In the genomic region with DNA sequence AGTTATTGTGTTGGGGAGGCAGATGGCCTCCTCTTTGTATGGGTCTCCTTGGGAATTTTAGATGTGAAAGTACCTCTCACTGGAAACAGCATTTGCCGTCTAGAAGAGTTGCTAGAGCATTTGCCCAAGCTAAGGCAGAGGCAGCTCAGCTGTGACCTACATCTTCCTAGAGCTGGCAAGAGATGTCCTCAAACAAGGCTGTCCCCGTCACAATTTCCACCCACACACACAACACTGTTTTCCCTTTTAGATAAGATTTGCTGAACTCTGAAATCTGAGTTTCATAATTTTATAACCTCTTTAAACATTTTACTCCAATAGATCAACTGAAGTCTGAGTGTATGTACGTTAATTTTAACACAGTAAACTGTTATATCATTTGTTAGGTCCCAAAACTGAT, we compare ENCODE assay signal across 20 cellular contexts.
DNase-seq lines count a peak whose midpoint lies in the region; ATAC-seq and TF ChIP-seq lines count a peak whose summit lies in the region.
"Had no signal": no experiment of that assay in that cellular context is flagged by ENCODE, and none has a peak within 500 bp of the region (broad histone marks: within the 10 kb centered on the region; RNA-seq: fewer than 3 reads in every experiment).

No MANE protein-coding gene starts in this region.

- H3K27ac ChIP-seq in left ventricle myocardium inferior (replicated peaks) = peak overlapping the region; percentile 44
- H3K27ac ChIP-seq in CD8-positive, alpha-beta T cell (ENCODE audit: low read depth, low read length) = no peak overlapping the region
- H3K27ac ChIP-seq: BLaER1 had no signal

- POLR2A ChIA-PET in CD8-positive, alpha-beta T cell (lab: Charles Lee) = interaction anchor here (1.2 kb wide), 1 partner anchor 14 kb away, joined by 3 read pairs; no protein-coding TSS in a partner anchor

- H3K4me3 Mint-ChIP-seq in CD8-positive, alpha-beta T cell = no peak overlapping the region
- H3K4me3 Mint-ChIP-seq in effector memory CD8-positive, alpha-beta T cell = no peak overlapping the region
- H3K4me3 Mint-ChIP-seq: CD4-positive, alpha-beta T cell; H9; HFFc6 had no signal

- intact Hi-C loops in left ventricle myocardium inferior (cut with micrococcal nuclease) = no loop called here
- intact Hi-C loops in CD8-positive, alpha-beta T cell (cut with DNase I, micrococcal nuclease) = no loop called here

- H3K4me1 ChIP-seq in left ventricle myocardium inferior = no peaks in the 10 kb centered on the region
- H3K4me1 ChIP-seq in CD8-positive, alpha-beta T cell (ENCODE audit: insufficient read depth, low read length) = no peaks in the 10 kb centered on the region

- no peaks in the 10 kb centered on the region for H3K4me1 Mint-ChIP-seq in CD8-positive, alpha-beta T cell (ENCODE audit: low read depth)
- no peaks in the 10 kb centered on the region for H3K4me1 Mint-ChIP-seq in effector memory CD8-positive, alpha-beta T cell (ENCODE audit: low read depth in 2 of 2)

- H3K9me3 ChIP-seq in left ventricle myocardium inferior (replicated peaks) = no peaks in the 10 kb centered on the region
- H3K9me3 ChIP-seq in CD8-positive, alpha-beta T cell (ENCODE audit: low read length) = no peaks in the 10 kb centered on the region
- H3K9me3 ChIP-seq: BLaER1, MG63 had no signal

- DNase-seq in cerebellum (ENCODE audit: low spot score) (peak; percentile 36), left ventricle myocardium inferior (no peak), middle frontal gyrus (ENCODE audit: extremely low spot score, low spot score) (peak; percentile 19), SW 1271 (lab: John Stamatoyannopoulos, UW) (no peak)
- DNase-seq in CD8-positive, alpha-beta T cell = no peak
- DNase-seq in effector memory CD8-positive, alpha-beta T cell = no peak
- DNase-seq: CD4-positive, alpha-beta T cell; DND-41; H9; HFFc6; MG63; NCI-H1417 treated with DMSO at 0.1 percent for 48 hours; NCI-H187 treated with DMSO at 0.1 percent for 48 hours; NCI-H2107; NCI-H446 treated with DMSO at 0.1 percent for 48 hours; NCI-H526 treated with DMSO at 0.1 percent for 48 hours; SHP77 had no signal

- H3K27me3 Mint-ChIP-seq in CD8-positive, alpha-beta T cell (ENCODE audit: low read depth) = peaks cover 5% of the 10 kb centered on the region
- H3K27me3 Mint-ChIP-seq in effector memory CD8-positive, alpha-beta T cell = no peaks in the 10 kb centered on the region
- H3K27me3 Mint-ChIP-seq: CD4-positive, alpha-beta T cell had no signal

- no peak for TF ChIP-seq CTCF in left ventricle myocardium inferior (IDR thresholded peaks at IDR 0.05; ENCODE audit: borderline replicate concordance)
- no peak for TF ChIP-seq CTCF in CD8-positive, alpha-beta T cell (IDR thresholded peaks at IDR 0.05)

- no peak overlapping the region for H3K4me3 ChIP-seq in left ventricle myocardium inferior
- no peak overlapping the region for H3K4me3 ChIP-seq in CD8-positive, alpha-beta T cell (ENCODE audit: low read depth, low read length)
- H3K4me3 ChIP-seq: BLaER1, K562, MG63 had no signal

- H3K9me3 Mint-ChIP-seq in CD8-positive, alpha-beta T cell = no peaks in the 10 kb centered on the region
- H3K9me3 Mint-ChIP-seq in effector memory CD8-positive, alpha-beta T cell = peaks cover 5 to 17% of the 10 kb centered on the region in 2 donors
- H3K9me3 Mint-ChIP-seq: CD4-positive, alpha-beta T cell; H9 had no signal

- H3K27me3 ChIP-seq in left ventricle myocardium inferior (ENCODE audit: low read depth) = no peaks in the 10 kb centered on the region
- H3K27me3 ChIP-seq in CD8-positive, alpha-beta T cell (ENCODE audit: insufficient read depth, low read length) = no peaks in the 10 kb centered on the region
- H3K27me3 ChIP-seq: BLaER1 had no signal

- no peaks in the 10 kb centered on the region for H3K36me3 ChIP-seq in left ventricle myocardium inferior
- H3K36me3 ChIP-seq in CD8-positive, alpha-beta T cell (ENCODE audit: insufficient read depth, low read length) = no peaks in the 10 kb centered on the region
- H3K36me3 ChIP-seq: BLaER1, MG63 had no signal

- CTCF ChIA-PET in CD8-positive, alpha-beta T cell (lab: Charles Lee) = no interaction called here

- H3K36me3 Mint-ChIP-seq in CD8-positive, alpha-beta T cell = no peaks in the 10 kb centered on the region
- no peaks in the 10 kb centered on the region for H3K36me3 Mint-ChIP-seq in effector memory CD8-positive, alpha-beta T cell (ENCODE audit: insufficient read depth)

- no peak overlapping the region for H3K27ac Mint-ChIP-seq in CD8-positive, alpha-beta T cell
- no peak overlapping the region for H3K27ac Mint-ChIP-seq in effector memory CD8-positive, alpha-beta T cell
- H3K27ac Mint-ChIP-seq: CD4-positive, alpha-beta T cell; H9; HFFc6 had no signal

- no peak for ATAC-seq in CD8-positive, alpha-beta T cell
- no peak for ATAC-seq in HG03354 (IDR thresholded peaks at IDR 0.05; ENCODE audit: poor library complexity, severe bottlenecking, unreplicated experiment)
- no peak for ATAC-seq in effector memory CD8-positive, alpha-beta T cell (replicated peaks)
- ATAC-seq: K562 had no signal

Comparison
In these comparisons a context has a peak if more than half of its experiments do, and no peak if none do; other contexts are left out.
1. DNase-seq: peak in cerebellum (single experiment) and middle frontal gyrus (single experiment); none in left ventricle myocardium inferior (single experiment), CD8-positive, alpha-beta T cell (0 of 7), effector memory CD8-positive, alpha-beta T cell (0 of 3) and SW 1271 (0 of 2).